Comparison of ENCODE assay signal across 9 cellular contexts in genomic region chr1:153612111-153612754, GRCh38. TPM values are rescaled to one million over a fixed set of nuclear protein-coding genes. Genes with fewer than 3 reads are reported as not detected.
A peak's percentile ranks its signal among the peaks of the same experiment; 100 is the strongest.
DNase-seq lines count a peak whose midpoint lies in the region; ATAC-seq and TF ChIP-seq lines count a peak whose summit lies in the region.
"Had no signal": no experiment of that assay in that cellular context is flagged by ENCODE, and none has a peak within 500 bp of the region (broad histone marks: within the 10 kb centered on the region; RNA-seq: fewer than 3 reads in every experiment).

No MANE protein-coding gene starts in this region.

- no peak for TF ChIP-seq CTCF in fibroblast of mammary gland (conservative IDR thresholded peaks at IDR 0.05; ENCODE audit: control insufficient read depth, insufficient read depth, low read depth, low read length)
- no peak for TF ChIP-seq CTCF in upper lobe of right lung (IDR thresholded peaks at IDR 0.05)

- no peak overlapping the region for H3K9ac ChIP-seq in Karpas-422 (ENCODE audit: low read length)

- H4K20me1 ChIP-seq in Karpas-422 (ENCODE audit: insufficient read depth, low read depth, low read length), result no peaks in the 10 kb centered on the region

- ATAC-seq in upper lobe of right lung (no peak), GM21423 (IDR thresholded peaks at IDR 0.05; ENCODE audit: unreplicated experiment) (no peak)

- no peaks in the 10 kb centered on the region for H3K27me3 ChIP-seq in SJSA1 (replicated peaks)
- H3K27me3 ChIP-seq in upper lobe of right lung, result no peaks in the 10 kb centered on the region
- H3K27me3 ChIP-seq in Karpas-422 (ENCODE audit: low read length), result no peaks in the 10 kb centered on the region

- H3K4me3 ChIP-seq in SJSA1, result peak overlapping the region; percentile 41
- peak overlapping the region; percentile 94 for H3K4me3 ChIP-seq in fibroblast of mammary gland (ENCODE audit: control insufficient read depth, low read depth, low read length)
- H3K4me3 ChIP-seq in upper lobe of right lung, result peak overlapping the region; percentile 61
- H3K4me3 ChIP-seq in Karpas-422 (ENCODE audit: low read length), result no peak overlapping the region

- peaks cover 11% of the 10 kb centered on the region for H3K36me3 ChIP-seq in SJSA1
- H3K36me3 ChIP-seq in upper lobe of right lung, result peaks cover 7% of the 10 kb centered on the region
- H3K36me3 ChIP-seq in Karpas-422 (ENCODE audit: insufficient read depth, low read length), result no peaks in the 10 kb centered on the region

- H3K4me1 ChIP-seq in SJSA1 (replicated peaks) (peaks cover 46% of the 10 kb centered on the region), upper lobe of right lung (peaks cover 49% of the 10 kb centered on the region), Karpas-422 (ENCODE audit: low read length) (peaks cover 4% of the 10 kb centered on the region)

- intact Hi-C loops in upper lobe of right lung (cut with DNase I), result no loop called here

- no peak overlapping the region for H3K4me2 ChIP-seq in Karpas-422 (ENCODE audit: low read depth, low read length, poor library complexity, severe bottlenecking)

- no peaks in the 10 kb centered on the region for H3K79me2 ChIP-seq in Karpas-422 (ENCODE audit: low read length)

- DNase-seq in SJSA1 (ENCODE audit: low read depth in 1 of 2, low spot score in 2 of 2), result no peak
- no peak for DNase-seq in fibroblast of mammary gland (ENCODE audit: low read depth)
- DNase-seq in myocyte (ENCODE audit: low read depth), result peak; percentile 81
- DNase-seq in upper lobe of right lung, result no peak
- DNase-seq in NCI-H1105 (lab: John Stamatoyannopoulos, UW), result no peak
- DNase-seq in Karpas-422, result no peak
- DNase-seq: activated CD4-positive, CD25-positive, alpha-beta regulatory T cell treated with anti-CD3 and anti-CD28 coated beads, Interleukin-2, amount 50 U/mL, for 72 hours; effector CD8-positive, alpha-beta T cell had no signal

- H2AFZ ChIP-seq in Karpas-422 (ENCODE audit: low read length), result no peak overlapping the region

- H3K9me2 ChIP-seq in Karpas-422 (replicated peaks; ENCODE audit: insufficient read depth, low read length), result no peaks in the 10 kb centered on the region

- no peak overlapping the region for H3K27ac ChIP-seq in SJSA1
- H3K27ac ChIP-seq in upper lobe of right lung, result peak overlapping the region; percentile 86
- no peak overlapping the region for H3K27ac ChIP-seq in Karpas-422 (ENCODE audit: low read length)

- no peaks in the 10 kb centered on the region for H3K9me3 ChIP-seq in SJSA1 (replicated peaks)
- H3K9me3 ChIP-seq in upper lobe of right lung, result no peaks in the 10 kb centered on the region
- H3K9me3 ChIP-seq in Karpas-422 (ENCODE audit: low read length), result no peaks in the 10 kb centered on the region

RNA-seq across cellular contexts. Expression of gene S100A16, which starts 0.7 kb away (rescaled TPM):
- 38.8 and 39.8 TPM in 2 replicates for total RNA-seq in SJSA1 (2014; rRNA removed; shearing (Covaris generic))
- total RNA-seq in myocyte (591 and 800 TPM in 2 replicates), upper lobe of right lung (69.6 TPM)
- polyA plus RNA-seq in myocyte (2012), result 646 TPM
- total RNA-seq in Karpas-422 (2014; rRNA removed; shearing (Covaris generic); ENCODE audit: low replicate concordance), result not detected in 2 replicates

RNA-seq across cellular contexts. Expression of gene S100A14, which starts 3.9 kb away (rescaled TPM):
- not detected in 2 replicates for total RNA-seq in SJSA1 (2014; rRNA removed; shearing (Covaris generic))
- total RNA-seq in myocyte (not detected in 2 replicates), upper lobe of right lung (112 TPM)
- polyA plus RNA-seq in myocyte (2012), result 0.13 TPM
- not detected in 2 replicates for total RNA-seq in Karpas-422 (2014; rRNA removed; shearing (Covaris generic); ENCODE audit: low replicate concordance)

RNA-seq across cellular contexts. Expression of gene S100A13, which starts 15.1 kb away (rescaled TPM):
- 74.0 and 135 TPM in 2 replicates for total RNA-seq in SJSA1 (2014; rRNA removed; shearing (Covaris generic))
- total RNA-seq in myocyte (237 and 291 TPM in 2 replicates), upper lobe of right lung (76.1 TPM)
- 643 TPM for polyA plus RNA-seq in myocyte (2012)
- 13.4 and 21.5 TPM in 2 replicates for total RNA-seq in Karpas-422 (2014; rRNA removed; shearing (Covaris generic); ENCODE audit: low replicate concordance)

RNA-seq across cellular contexts. Expression of gene S100A1, which starts 16.0 kb away (rescaled TPM):
- 0.32 TPM in 1 of 2 replicates, not detected in the other for total RNA-seq in SJSA1 (2014; rRNA removed; shearing (Covaris generic))
- 0.52 and 3.3 TPM in 2 replicates for total RNA-seq in myocyte
- polyA plus RNA-seq in myocyte (2012), result 12.8 TPM
- not detected for total RNA-seq in upper lobe of right lung
- total RNA-seq in Karpas-422 (2014; rRNA removed; shearing (Covaris generic); ENCODE audit: low replicate concordance), result 15.9 and 18.9 TPM in 2 replicates

RNA-seq across cellular contexts. Expression of gene CHTOP, which starts 21.6 kb away (rescaled TPM):
- total RNA-seq in SJSA1 (2014; rRNA removed; shearing (Covaris generic)), result 31.0 and 50.8 TPM in 2 replicates
- total RNA-seq in myocyte (59.2 and 71.6 TPM in 2 replicates), upper lobe of right lung (63.5 TPM)
- polyA plus RNA-seq in myocyte (2012), result 72.6 TPM
- 62.1 and 64.6 TPM in 2 replicates for total RNA-seq in Karpas-422 (2014; rRNA removed; shearing (Covaris generic); ENCODE audit: low replicate concordance)

Comparison
In these comparisons a context has a peak if more than half of its experiments do, and no peak if none do; other contexts are left out.
1. RNA of gene S100A16, which starts 0.7 kb away (total RNA-seq): 591 to 800 TPM in myocyte, 69.6 TPM in upper lobe of right lung (single experiment) and 38.8 to 39.8 TPM in SJSA1; not detected in Karpas-422; every median in the first group is over 10 times any median in the second.
2. RNA of gene S100A14, which starts 3.9 kb away (total RNA-seq): 112 TPM in upper lobe of right lung (single experiment); not detected in SJSA1, not detected in myocyte and not detected in Karpas-422; every median in the first group is over 100 times any median in the second.